ENCODE assay signal across 19 cellular contexts in the genomic region with DNA sequence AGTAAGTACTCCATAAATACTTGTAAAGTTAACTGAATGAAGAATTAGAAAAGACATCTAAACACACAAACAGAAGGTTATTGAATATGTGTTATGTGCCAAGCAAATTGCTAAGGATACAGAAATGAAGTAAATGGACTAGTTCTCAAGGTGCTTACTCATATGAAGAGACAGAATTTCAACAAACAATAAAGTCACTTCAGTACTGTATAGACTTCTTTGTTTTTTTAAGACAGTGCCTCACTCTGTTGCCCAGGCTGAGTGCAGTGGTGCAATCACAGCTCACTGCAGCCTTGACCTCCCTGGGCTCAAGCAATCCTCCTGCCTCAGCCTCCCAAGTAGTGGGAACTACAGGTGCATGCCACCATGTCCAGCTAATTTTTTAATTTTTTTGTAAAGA.
"Had no signal": no experiment of that assay in that cellular context is flagged by ENCODE, and none has a peak within 500 bp of the region (broad histone marks: within the 10 kb centered on the region; RNA-seq: fewer than 3 reads in every experiment).

No MANE protein-coding gene starts in this region.

- H3K9me3 Mint-ChIP-seq: stimulated activated memory B cell treated with anti-CD40 and anti-IgM and Interleukin-4, amounts not matched to agents 10 μg/mL and 1 μg/mL and 100 μg/mL, for 72 hours had no signal

- ATAC-seq: heart left ventricle; right cardiac atrium; stimulated activated memory B cell treated with anti-CD40 and anti-IgM and Interleukin-4, amounts not matched to agents 10 μg/mL and 1 μg/mL and 100 μg/mL, for 72 hours had no signal

- H3K36me3 Mint-ChIP-seq: naive B cell had no signal

- H3K4me1 Mint-ChIP-seq: naive B cell; stimulated activated memory B cell treated with anti-CD40 and anti-IgM and Interleukin-4, amounts not matched to agents 10 μg/mL and 1 μg/mL and 100 μg/mL, for 72 hours had no signal

- H3K27me3 ChIP-seq: dorsolateral prefrontal cortex, heart left ventricle, neutrophil, stomach, transverse colon had no signal

- H3K4me1 ChIP-seq: transverse colon had no signal

- H3K4me2 ChIP-seq: smooth muscle cell had no signal

- H3K27ac Mint-ChIP-seq: stimulated activated memory B cell treated with anti-CD40 and anti-IgM and Interleukin-4, amounts not matched to agents 10 μg/mL and 1 μg/mL and 100 μg/mL, for 72 hours had no signal

- H3K4me3 ChIP-seq: dorsolateral prefrontal cortex, heart left ventricle, smooth muscle cell, stomach, thoracic aorta, transverse colon had no signal

- H3K36me3 ChIP-seq: heart left ventricle, neutrophil, stomach, thoracic aorta, transverse colon had no signal

- H3K27ac ChIP-seq: dorsolateral prefrontal cortex, heart left ventricle, neutrophil, stomach, thoracic aorta, transverse colon had no signal

- H3K4me3 Mint-ChIP-seq: stimulated activated memory B cell treated with anti-CD40 and anti-IgM and Interleukin-4, amounts not matched to agents 10 μg/mL and 1 μg/mL and 100 μg/mL, for 72 hours had no signal

- H3K27me3 Mint-ChIP-seq: naive B cell; stimulated activated memory B cell treated with anti-CD40 and anti-IgM and Interleukin-4, amounts not matched to agents 10 μg/mL and 1 μg/mL and 100 μg/mL, for 72 hours had no signal

- DNase-seq: cortex of kidney; dorsolateral prefrontal cortex; effector CD8-positive, alpha-beta T cell; foreskin melanocyte; heart left ventricle; hypothalamus; kidney glomerular epithelial cell; mesendoderm; naive B cell; right cardiac atrium; stimulated activated CD4-positive, alpha-beta T cell treated with anti-CD3 and anti-CD28 coated beads, Interleukin-4, amount 100 ng/mL, for 1 hour; stimulated activated CD8-positive, alpha-beta memory T cell treated with anti-CD3 and anti-CD28 coated beads, Interleukin-4, amount 100 ng/mL, for 48 hours; stomach; substantia nigra; transverse colon had no signal

- H3K9me3 ChIP-seq: heart left ventricle, neutrophil, stomach, thoracic aorta, transverse colon had no signal
